27 cellular contexts compared by ENCODE assay signal in genomic region chr5:6405591-6405990, GRCh38. TPM values are rescaled to one million over a fixed set of nuclear protein-coding genes. Genes with fewer than 3 reads are reported as not detected.
"Had no signal": no experiment of that assay in that cellular context is flagged by ENCODE, and none has a peak within 500 bp of the region (broad histone marks: within the 10 kb centered on the region; RNA-seq: fewer than 3 reads in every experiment).

No MANE protein-coding gene starts in this region.

- H3K27ac Mint-ChIP-seq: immature natural killer cell; naive thymus-derived CD4-positive, alpha-beta T cell; natural killer cell treated with Interleukin-12 subunit alpha and Interleukin-12 subunit beta and Interleukin-15 and Interleukin-18, amount 100 ng/mL, for 72 hours; stimulated activated naive B cell treated with anti-CD40 and anti-IgM and Interleukin-4, amounts not matched to agents 10 μg/mL and 1 μg/mL and 100 μg/mL, for 72 hours had no signal

- H3K9ac ChIP-seq: parathyroid adenoma had no signal

- H3K27me3 ChIP-seq: stomach, testis, thyroid gland, transverse colon, uterus had no signal

- H3K36me3 ChIP-seq: heart left ventricle, left ventricle myocardium inferior, stomach, thyroid gland, transverse colon, upper lobe of right lung, uterus had no signal

- H3K9me3 ChIP-seq: heart left ventricle, mucosa of descending colon, psoas muscle, stomach, testis, thyroid gland, transverse colon, upper lobe of right lung, uterus had no signal

- H3K4me3 ChIP-seq: heart left ventricle, left ventricle myocardium inferior, lung, mucosa of descending colon, psoas muscle, skin epidermis, stomach, testis, thyroid gland, transverse colon, upper lobe of right lung, uterus had no signal

- H3K4me3 Mint-ChIP-seq: immature natural killer cell; naive thymus-derived CD4-positive, alpha-beta T cell; natural killer cell treated with Interleukin-12 subunit alpha and Interleukin-12 subunit beta and Interleukin-15 and Interleukin-18, amount 100 ng/mL, for 72 hours; stimulated activated naive B cell treated with anti-CD40 and anti-IgM and Interleukin-4, amounts not matched to agents 10 μg/mL and 1 μg/mL and 100 μg/mL, for 72 hours had no signal

- H3K9me3 Mint-ChIP-seq: natural killer cell treated with Interleukin-12 subunit alpha and Interleukin-12 subunit beta and Interleukin-15 and Interleukin-18, amount 100 ng/mL, for 72 hours; stimulated activated naive B cell treated with anti-CD40 and anti-IgM and Interleukin-4, amounts not matched to agents 10 μg/mL and 1 μg/mL and 100 μg/mL, for 72 hours had no signal

- H3K4me1 Mint-ChIP-seq: immature natural killer cell; stimulated activated naive B cell treated with anti-CD40 and anti-IgM and Interleukin-4, amounts not matched to agents 10 μg/mL and 1 μg/mL and 100 μg/mL, for 72 hours had no signal

- ATAC-seq: heart left ventricle; mucosa of descending colon; naive thymus-derived CD4-positive, alpha-beta T cell; natural killer cell treated with Interleukin-12 subunit alpha and Interleukin-12 subunit beta and Interleukin-15 and Interleukin-18, amount 100 ng/mL, for 72 hours; psoas muscle; sciatic nerve; stimulated activated naive B cell treated with anti-CD40 and anti-IgM and Interleukin-4, amounts not matched to agents 10 μg/mL and 1 μg/mL and 100 μg/mL, for 72 hours; stimulated activated naive CD8-positive, alpha-beta T cell treated with anti-CD3 and anti-CD28 coated beads, Interleukin-15, Interleukin-2, amounts not matched to agents 100 U/mL and 50 U/mL, for 24 hours; upper lobe of right lung had no signal

- DNase-seq: heart left ventricle; hypothalamus; immature natural killer cell; left ventricle myocardium inferior; mesendoderm; midbrain; mucosa of descending colon; naive thymus-derived CD4-positive, alpha-beta T cell; nucleus accumbens; psoas muscle; stimulated activated CD4-positive, alpha-beta T cell treated with anti-CD3 and anti-CD28 coated beads, Interleukin-12 subunit alpha, Interleukin-12 subunit beta, amount 100 ng/mL, for 4 hours; stimulated activated CD4-positive, alpha-beta T cell treated with anti-CD3 and anti-CD28 coated beads, Interleukin-15, amount 100 ng/mL, for 24 hours; stimulated activated CD4-positive, alpha-beta T cell treated with anti-CD3 and anti-CD28 coated beads, Interleukin-2, amount 100 ng/mL, for 24 hours; stimulated activated CD4-positive, alpha-beta T cell treated with anti-CD3 and anti-CD28 coated beads, Interleukin-4, amount 100 ng/mL, for 1 hour; stimulated activated naive B cell treated with anti-CD40 and anti-IgM and Interleukin-4, amounts not matched to agents 10 μg/mL and 1 μg/mL and 100 μg/mL, for 72 hours; stimulated activated naive CD8-positive, alpha-beta T cell treated with anti-CD3 and anti-CD28 coated beads, Interleukin-15, Interleukin-2, amounts not matched to agents 100 U/mL and 50 U/mL, for 24 hours; stomach; testis; thyroid gland; transverse colon; upper lobe of right lung; uterus had no signal

- H3K4me1 ChIP-seq: heart left ventricle, left ventricle myocardium inferior, parathyroid adenoma, psoas muscle, stomach, testis, thyroid gland, transverse colon, upper lobe of right lung, uterus had no signal

- H3K27ac ChIP-seq: heart left ventricle, left ventricle myocardium inferior, parathyroid adenoma, psoas muscle, stomach, testis, thyroid gland, transverse colon, upper lobe of right lung, uterus had no signal

- H3K36me3 Mint-ChIP-seq: immature natural killer cell; naive thymus-derived CD4-positive, alpha-beta T cell; natural killer cell treated with Interleukin-12 subunit alpha and Interleukin-12 subunit beta and Interleukin-15 and Interleukin-18, amount 100 ng/mL, for 72 hours; stimulated activated naive B cell treated with anti-CD40 and anti-IgM and Interleukin-4, amounts not matched to agents 10 μg/mL and 1 μg/mL and 100 μg/mL, for 72 hours had no signal

RNA-seq across cellular contexts. Expression of gene UBE2QL1, which starts 43.1 kb away (rescaled TPM):
- total RNA-seq: natural killer cell treated with Interleukin-12 subunit alpha and Interleukin-12 subunit beta and Interleukin-15 and Interleukin-18, amount 100 ng/mL, for 72 hours; upper lobe of right lung had no signal
- polyA plus RNA-seq: immature natural killer cell; naive thymus-derived CD4-positive, alpha-beta T cell had no signal
